Comparison of ENCODE assay signal across 7 cellular contexts in the genomic region with DNA sequence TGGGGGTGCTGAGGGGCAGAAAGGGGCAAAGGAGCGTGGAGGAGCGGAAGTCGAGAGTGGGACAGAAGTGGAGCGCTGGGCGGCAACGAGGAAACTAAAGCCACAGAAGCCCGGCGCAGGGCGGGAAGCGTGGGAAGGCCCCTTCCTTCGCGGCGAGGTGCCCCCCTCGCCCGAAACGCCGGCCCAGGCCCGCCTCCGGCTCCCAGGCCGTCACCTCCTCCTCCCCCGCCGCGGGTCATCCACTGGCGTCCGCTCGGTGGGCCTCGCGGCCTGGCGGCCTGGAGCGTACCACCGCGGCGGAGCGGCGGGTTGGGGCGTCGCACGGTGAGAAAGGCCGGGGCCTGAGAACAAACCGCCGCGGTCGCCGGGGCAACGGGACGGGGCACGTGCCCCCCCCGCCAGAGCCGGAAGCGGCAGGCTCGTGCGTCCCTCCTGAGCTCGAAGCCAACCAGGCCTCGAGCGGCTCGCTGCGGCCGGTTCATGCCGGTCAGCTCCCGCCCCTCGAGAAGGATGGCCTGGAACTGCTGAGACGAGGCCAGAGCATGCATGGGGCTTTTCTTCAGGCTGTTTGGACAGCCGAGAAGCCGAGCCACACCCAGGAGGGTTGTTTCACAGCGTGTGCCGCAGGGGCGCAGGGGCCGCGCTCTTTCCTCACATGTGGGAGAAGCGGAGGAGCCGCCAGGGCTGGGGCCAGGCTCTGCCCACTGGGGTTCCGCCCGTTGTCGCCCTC. TPM values are rescaled to one million over a fixed set of nuclear protein-coding genes. Genes with fewer than 3 reads are reported as not detected.
DNase-seq lines count a peak whose midpoint lies in the region; ATAC-seq and TF ChIP-seq lines count a peak whose summit lies in the region.

TSS of gene TCP11 (minus strand) at position 349 of the 730 bp plus-strand sequence. CDS start 469 bp downstream, outside the sequence.

- no peak within 1 kb of the TSS for H3K27ac Mint-ChIP-seq in WTC11
- H3K27ac Mint-ChIP-seq in brain: peak within 1 kb of the TSS in 4 of 5 experiments; percentile 22 to 87 (median 50)
- H3K27ac Mint-ChIP-seq in naive B cell: peak within 1 kb of the TSS in 4 of 6 donors; percentile 51 to 78 (median 62)

- DNase-seq in WTC11 (ENCODE audit: low spot score) (peak; percentile 68), naive B cell (no peak), upper lobe of left lung (peak in 1 of 2 donors; percentile 90), NCI-H2107 (lab: John Stamatoyannopoulos, UW) (no peak), NCI-H1694 treated with DMSO at 0.1 percent for 48 hours (lab: John Stamatoyannopoulos, UW) (no peak)

- TF ChIP-seq POLR2A in upper lobe of left lung (IDR thresholded peaks at IDR 0.05): no peak

- ATAC-seq in WTC11 (peak; percentile 65), naive B cell (ENCODE audit: low read depth in 2 of 2) (peak; percentile 34 to 68), upper lobe of left lung (ENCODE audit: low FRiP score in 2 of 2) (peak; percentile 37 to 51), HG03025 (IDR thresholded peaks at IDR 0.05; ENCODE audit: low FRiP score, unreplicated experiment) (no peak)

- TF ChIP-seq CTCF in WTC11 (IDR thresholded peaks at IDR 0.05): no peak
- TF ChIP-seq CTCF in brain (conservative IDR thresholded peaks at IDR 0.05): no peak
- no peak for TF ChIP-seq CTCF in upper lobe of left lung (IDR thresholded peaks at IDR 0.05)

- H3K4me3 Mint-ChIP-seq in WTC11 (no peak within 1 kb of the TSS), brain (no peak within 1 kb of the TSS), naive B cell (peak within 1 kb of the TSS in 6 of 8 donors; percentile 56 to 81 (median 68))

- H3K9me3 Mint-ChIP-seq in WTC11 (no peaks in the 10 kb centered on the region), brain (no peaks in the 10 kb centered on the region), naive B cell (no peaks in the 10 kb centered on the region)

- H3K36me3 Mint-ChIP-seq in WTC11: no peaks in the 10 kb centered on the region
- no peaks in the 10 kb centered on the region for H3K36me3 Mint-ChIP-seq in brain
- H3K36me3 Mint-ChIP-seq in naive B cell: no peaks in the 10 kb centered on the region

- peaks cover 4 to 16% (median 9%) of the 10 kb centered on the region in 4 donors for H3K4me1 ChIP-seq in upper lobe of left lung

- H3K9me3 ChIP-seq in upper lobe of left lung: no peaks in the 10 kb centered on the region

- peaks cover 0 to 5% (median 1%) of the 10 kb centered on the region in 4 donors for H3K27me3 ChIP-seq in upper lobe of left lung

- H3K4me1 Mint-ChIP-seq in WTC11: peaks cover 9% of the 10 kb centered on the region
- peaks cover 22% of the 10 kb centered on the region for H3K4me1 Mint-ChIP-seq in brain
- H3K4me1 Mint-ChIP-seq in naive B cell: peaks cover 10 to 13% (median 11%) of the 10 kb centered on the region in 3 donors

- H3K4me3 ChIP-seq in upper lobe of left lung: peak within 1 kb of the TSS in 3 of 4 donors; percentile 25 to 38 (median 26)

- CTCF ChIA-PET in WTC11 (lab: Charles Lee): interaction anchor here (1.1 to 1.7 kb wide), 3 partner anchors 100 to 334 kb away, joined by 3 to 13 read pairs (median 11); no protein-coding TSS in a partner anchor

- TF ChIP-seq EP300 in upper lobe of left lung (IDR thresholded peaks at IDR 0.05): no peak

- H3K27me3 Mint-ChIP-seq in WTC11 (ENCODE audit: low read depth): peaks cover 28% of the 10 kb centered on the region
- no peaks in the 10 kb centered on the region for H3K27me3 Mint-ChIP-seq in brain
- peaks cover 18 to 29% (median 20%) of the 10 kb centered on the region in 3 donors for H3K27me3 Mint-ChIP-seq in naive B cell

- no peaks in the 10 kb centered on the region for H3K36me3 ChIP-seq in upper lobe of left lung

- 49 to 61% methylated on average over 30 to 31 of the region's 74 CpGs for WGBS in upper lobe of left lung, 2 donors

- H3K27ac ChIP-seq in upper lobe of left lung: no peak within 1 kb of the TSS

- POLR2A ChIA-PET in WTC11 (lab: Charles Lee): interaction anchor here (0.9 kb wide), 1 partner anchor 47 kb away, joined by 3 read pairs; no protein-coding TSS in a partner anchor

TF ChIP-seq in WTC11, 78 proteins besides CTCF, POLR2A, EP300 and RAD21 (continues in another document):
- TF ChIP-seq OVOL2 (CRISPR knock-in tag; IDR thresholded peaks at IDR 0.05; ENCODE audit: borderline replicate concordance) (no peak), MAX (CRISPR knock-in tag; IDR thresholded peaks at IDR 0.05) (peak; percentile 95), FOXJ3 (CRISPR knock-in tag; IDR thresholded peaks at IDR 0.05; ENCODE audit: borderline replicate concordance) (no peak), FOXP1 (CRISPR knock-in tag; IDR thresholded peaks at IDR 0.05; ENCODE audit: borderline replicate concordance) (peak; percentile 52; the same call in 1 of the 2 replicates), FOXP4 (CRISPR knock-in tag; IDR thresholded peaks at IDR 0.05) (peak; percentile 79; the same call in 1 of the 2 replicates), ZNF232 (CRISPR knock-in tag; IDR thresholded peaks at IDR 0.05) (no peak), ZNF219 (CRISPR knock-in tag; IDR thresholded peaks at IDR 0.05; ENCODE audit: borderline replicate concordance) (0 out of 2 replicates have a peak, but pooled peaks have one; percentile 32), ETV6 (CRISPR knock-in tag; IDR thresholded peaks at IDR 0.05) (0 out of 2 replicates have a peak, but pooled peaks have one; percentile 37), SOX15 (CRISPR knock-in tag; IDR thresholded peaks at IDR 0.05) (no peak), GTF2I (CRISPR knock-in tag; conservative IDR thresholded peaks at IDR 0.05) (no peak), E2F5 (CRISPR knock-in tag; IDR thresholded peaks at IDR 0.05) (peak; percentile 43; the same call in 1 of the 2 replicates)
- TF ChIP-seq, protein P1, sequence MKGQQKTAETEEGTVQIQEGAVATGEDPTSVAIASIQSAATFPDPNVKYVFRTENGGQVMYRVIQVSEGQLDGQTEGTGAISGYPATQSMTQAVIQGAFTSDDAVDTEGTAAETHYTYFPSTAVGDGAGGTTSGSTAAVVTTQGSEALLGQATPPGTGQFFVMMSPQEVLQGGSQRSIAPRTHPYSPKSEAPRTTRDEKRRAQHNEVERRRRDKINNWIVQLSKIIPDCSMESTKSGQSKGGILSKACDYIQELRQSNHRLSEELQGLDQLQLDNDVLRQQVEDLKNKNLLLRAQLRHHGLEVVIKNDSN (CRISPR knock-in tag; IDR thresholded peaks at IDR 0.05): peak; percentile 50; the same call in 1 of the 2 replicates
- TF ChIP-seq, protein P2, sequence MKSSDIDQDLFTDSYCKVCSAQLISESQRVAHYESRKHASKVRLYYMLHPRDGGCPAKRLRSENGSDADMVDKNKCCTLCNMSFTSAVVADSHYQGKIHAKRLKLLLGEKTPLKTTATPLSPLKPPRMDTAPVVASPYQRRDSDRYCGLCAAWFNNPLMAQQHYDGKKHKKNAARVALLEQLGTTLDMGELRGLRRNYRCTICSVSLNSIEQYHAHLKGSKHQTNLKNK (CRISPR knock-in tag; IDR thresholded peaks at IDR 0.05): no peak

RNA-seq across cellular contexts. Expression of gene TCP11, which starts in this region (rescaled TPM):
- total RNA-seq in WTC11 (2021) (not detected in 3 replicates), upper lobe of left lung (under 1 TPM in 3 of 6 donors, not detected in 3; 0.30 to 0.89 (median 0.46) TPM)
- polyA plus RNA-seq in brain (ENCODE audit: insufficient read depth, low read depth, low replicate concordance) (1.4 TPM), naive B cell (ENCODE audit: low read depth in 6 of 6) (not detected)

Comparison
In these comparisons a context has a peak if more than half of its experiments do, and no peak if none do; other contexts are left out.
1. Peak in DNase-seq and ATAC-seq in WTC11; RNA of the gene not detected or under 1 TPM.
2. Peak in ATAC-seq in naive B cell; RNA of the gene not detected or under 1 TPM.
3. Peak in ATAC-seq and H3K4me3 ChIP-seq in upper lobe of left lung; RNA of the gene not detected or under 1 TPM.
4. H3K4me3 Mint-ChIP-seq: peak in naive B cell (6 of 8); none in WTC11 (single experiment) and brain (0 of 5).